In the genomic region with DNA sequence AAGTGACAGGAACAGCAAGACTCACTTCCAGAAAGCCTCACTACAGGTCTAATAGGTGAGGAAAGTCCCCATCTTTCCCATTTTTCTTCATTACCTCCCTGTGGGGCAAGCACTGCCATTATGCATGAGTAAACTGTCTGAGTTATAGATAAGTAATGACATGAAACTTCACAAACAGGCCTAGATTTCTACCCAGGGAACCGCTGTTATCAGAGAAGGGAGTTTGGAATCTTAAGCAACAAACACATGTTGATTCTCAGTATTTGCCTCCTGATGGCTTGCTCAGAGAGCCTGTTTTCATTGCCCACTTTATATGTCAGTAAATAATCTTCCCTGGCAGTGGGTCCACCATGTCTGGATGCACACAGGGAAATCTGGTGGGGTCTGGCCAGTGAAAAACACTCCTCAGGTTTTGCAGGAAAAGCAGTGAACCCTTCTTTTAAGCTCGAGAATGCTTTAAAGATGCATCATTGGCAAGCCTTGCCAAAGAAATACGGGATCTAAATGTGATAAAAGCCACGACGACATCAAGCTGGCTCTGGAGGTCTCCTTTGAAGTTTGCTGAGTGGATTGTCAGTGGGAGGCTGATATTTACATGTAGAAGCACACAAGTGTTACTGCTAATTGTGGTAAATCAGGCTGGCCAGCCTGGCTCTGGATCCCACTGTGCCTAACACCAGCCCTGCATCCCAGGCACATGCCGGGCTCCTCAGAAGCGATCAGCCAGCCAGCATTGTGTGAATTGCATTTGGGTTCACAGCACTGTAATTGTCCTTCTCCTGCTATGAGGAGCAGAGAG, we compare ENCODE assay signal across 3 cellular contexts.
TF ChIP-seq lines count a peak whose summit lies in the region.

No MANE protein-coding gene starts in this region.

TF ChIP-seq in SK-N-SH treated with all-trans-retinoic acid at 6 μM for 48 hours, 23 proteins besides CTCF, POLR2A, EP300 and RAD21:
- TF ChIP-seq, protein P1, sequence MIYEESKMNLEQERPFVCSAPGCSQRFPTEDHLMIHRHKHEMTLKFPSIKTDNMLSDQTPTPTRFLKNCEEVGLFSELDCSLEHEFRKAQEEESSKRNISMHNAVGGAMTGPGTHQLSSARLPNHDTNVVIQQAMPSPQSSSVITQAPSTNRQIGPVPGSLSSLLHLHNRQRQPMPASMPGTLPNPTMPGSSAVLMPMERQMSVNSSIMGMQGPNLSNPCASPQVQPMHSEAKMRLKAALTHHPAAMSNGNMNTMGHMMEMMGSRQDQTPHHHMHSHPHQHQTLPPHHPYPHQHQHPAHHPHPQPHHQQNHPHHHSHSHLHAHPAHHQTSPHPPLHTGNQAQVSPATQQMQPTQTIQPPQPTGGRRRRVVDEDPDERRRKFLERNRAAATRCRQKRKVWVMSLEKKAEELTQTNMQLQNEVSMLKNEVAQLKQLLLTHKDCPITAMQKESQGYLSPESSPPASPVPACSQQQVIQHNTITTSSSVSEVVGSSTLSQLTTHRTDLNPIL (CRISPR knock-in tag; IDR thresholded peaks at IDR 0.05; ENCODE audit: low read depth), result no peak
- no peak for TF ChIP-seq GLIS3 (CRISPR knock-in tag; IDR thresholded peaks at IDR 0.05)
- TF ChIP-seq CSDC2 (CRISPR knock-in tag; IDR thresholded peaks at IDR 0.05), result no peak
- TF ChIP-seq, protein P2, sequence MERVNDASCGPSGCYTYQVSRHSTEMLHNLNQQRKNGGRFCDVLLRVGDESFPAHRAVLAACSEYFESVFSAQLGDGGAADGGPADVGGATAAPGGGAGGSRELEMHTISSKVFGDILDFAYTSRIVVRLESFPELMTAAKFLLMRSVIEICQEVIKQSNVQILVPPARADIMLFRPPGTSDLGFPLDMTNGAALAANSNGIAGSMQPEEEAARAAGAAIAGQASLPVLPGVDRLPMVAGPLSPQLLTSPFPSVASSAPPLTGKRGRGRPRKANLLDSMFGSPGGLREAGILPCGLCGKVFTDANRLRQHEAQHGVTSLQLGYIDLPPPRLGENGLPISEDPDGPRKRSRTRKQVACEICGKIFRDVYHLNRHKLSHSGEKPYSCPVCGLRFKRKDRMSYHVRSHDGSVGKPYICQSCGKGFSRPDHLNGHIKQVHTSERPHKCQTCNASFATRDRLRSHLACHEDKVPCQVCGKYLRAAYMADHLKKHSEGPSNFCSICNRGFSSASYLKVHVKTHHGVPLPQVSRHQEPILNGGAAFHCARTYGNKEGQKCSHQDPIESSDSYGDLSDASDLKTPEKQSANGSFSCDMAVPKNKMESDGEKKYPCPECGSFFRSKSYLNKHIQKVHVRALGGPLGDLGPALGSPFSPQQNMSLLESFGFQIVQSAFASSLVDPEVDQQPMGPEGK (CRISPR knock-in tag; IDR thresholded peaks at IDR 0.05; ENCODE audit: borderline replicate concordance), result no peak
- no peak for TF ChIP-seq PPARA (CRISPR knock-in tag; IDR thresholded peaks at IDR 0.05; ENCODE audit: borderline replicate concordance)

TF ChIP-seq in SK-N-SH, 30 proteins besides CTCF, POLR2A, EP300 and RAD21:
- TF ChIP-seq RXRA (IDR thresholded peaks at IDR 0.05; ENCODE audit: borderline replicate concordance, low read depth) (no peak), SMC3 (IDR thresholded peaks at IDR 0.05; ENCODE audit: low read depth, low read length) (no peak), CHD2 (IDR thresholded peaks at IDR 0.05; ENCODE audit: low read length, partially characterized antibody) (no peak), TCF12 (IDR thresholded peaks at IDR 0.05) (no peak), YY1 (IDR thresholded peaks at IDR 0.05; ENCODE audit: low read depth) (no peak), GATA2 (CRISPR knock-in tag; IDR thresholded peaks at IDR 0.05) (no peak), GABPA (IDR thresholded peaks at IDR 0.05; ENCODE audit: low read depth) (no peak), RFX5 (IDR thresholded peaks at IDR 0.05; ENCODE audit: low read length) (no peak), MXI1 (IDR thresholded peaks at IDR 0.05; ENCODE audit: low read depth, low read length) (no peak), TAF1 (IDR thresholded peaks at IDR 0.05; ENCODE audit: borderline replicate concordance, low read depth, low read length) (no peak), FOSL2 (IDR thresholded peaks at IDR 0.05; ENCODE audit: borderline replicate concordance, low read depth) (no peak), JUND (IDR thresholded peaks at IDR 0.05) (no peak)
- TF ChIP-seq, protein P3, sequence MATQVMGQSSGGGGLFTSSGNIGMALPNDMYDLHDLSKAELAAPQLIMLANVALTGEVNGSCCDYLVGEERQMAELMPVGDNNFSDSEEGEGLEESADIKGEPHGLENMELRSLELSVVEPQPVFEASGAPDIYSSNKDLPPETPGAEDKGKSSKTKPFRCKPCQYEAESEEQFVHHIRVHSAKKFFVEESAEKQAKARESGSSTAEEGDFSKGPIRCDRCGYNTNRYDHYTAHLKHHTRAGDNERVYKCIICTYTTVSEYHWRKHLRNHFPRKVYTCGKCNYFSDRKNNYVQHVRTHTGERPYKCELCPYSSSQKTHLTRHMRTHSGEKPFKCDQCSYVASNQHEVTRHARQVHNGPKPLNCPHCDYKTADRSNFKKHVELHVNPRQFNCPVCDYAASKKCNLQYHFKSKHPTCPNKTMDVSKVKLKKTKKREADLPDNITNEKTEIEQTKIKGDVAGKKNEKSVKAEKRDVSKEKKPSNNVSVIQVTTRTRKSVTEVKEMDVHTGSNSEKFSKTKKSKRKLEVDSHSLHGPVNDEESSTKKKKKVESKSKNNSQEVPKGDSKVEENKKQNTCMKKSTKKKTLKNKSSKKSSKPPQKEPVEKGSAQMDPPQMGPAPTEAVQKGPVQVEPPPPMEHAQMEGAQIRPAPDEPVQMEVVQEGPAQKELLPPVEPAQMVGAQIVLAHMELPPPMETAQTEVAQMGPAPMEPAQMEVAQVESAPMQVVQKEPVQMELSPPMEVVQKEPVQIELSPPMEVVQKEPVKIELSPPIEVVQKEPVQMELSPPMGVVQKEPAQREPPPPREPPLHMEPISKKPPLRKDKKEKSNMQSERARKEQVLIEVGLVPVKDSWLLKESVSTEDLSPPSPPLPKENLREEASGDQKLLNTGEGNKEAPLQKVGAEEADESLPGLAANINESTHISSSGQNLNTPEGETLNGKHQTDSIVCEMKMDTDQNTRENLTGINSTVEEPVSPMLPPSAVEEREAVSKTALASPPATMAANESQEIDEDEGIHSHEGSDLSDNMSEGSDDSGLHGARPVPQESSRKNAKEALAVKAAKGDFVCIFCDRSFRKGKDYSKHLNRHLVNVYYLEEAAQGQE (IDR thresholded peaks at IDR 0.05; ENCODE audit: low read depth, low read length), result no peak
- TF ChIP-seq, protein P4, sequence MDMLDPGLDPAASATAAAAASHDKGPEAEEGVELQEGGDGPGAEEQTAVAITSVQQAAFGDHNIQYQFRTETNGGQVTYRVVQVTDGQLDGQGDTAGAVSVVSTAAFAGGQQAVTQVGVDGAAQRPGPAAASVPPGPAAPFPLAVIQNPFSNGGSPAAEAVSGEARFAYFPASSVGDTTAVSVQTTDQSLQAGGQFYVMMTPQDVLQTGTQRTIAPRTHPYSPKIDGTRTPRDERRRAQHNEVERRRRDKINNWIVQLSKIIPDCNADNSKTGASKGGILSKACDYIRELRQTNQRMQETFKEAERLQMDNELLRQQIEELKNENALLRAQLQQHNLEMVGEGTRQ (IDR thresholded peaks at IDR 0.05; ENCODE audit: borderline replicate concordance, low read depth, low read length), result no peak
- TF ChIP-seq, protein P5, sequence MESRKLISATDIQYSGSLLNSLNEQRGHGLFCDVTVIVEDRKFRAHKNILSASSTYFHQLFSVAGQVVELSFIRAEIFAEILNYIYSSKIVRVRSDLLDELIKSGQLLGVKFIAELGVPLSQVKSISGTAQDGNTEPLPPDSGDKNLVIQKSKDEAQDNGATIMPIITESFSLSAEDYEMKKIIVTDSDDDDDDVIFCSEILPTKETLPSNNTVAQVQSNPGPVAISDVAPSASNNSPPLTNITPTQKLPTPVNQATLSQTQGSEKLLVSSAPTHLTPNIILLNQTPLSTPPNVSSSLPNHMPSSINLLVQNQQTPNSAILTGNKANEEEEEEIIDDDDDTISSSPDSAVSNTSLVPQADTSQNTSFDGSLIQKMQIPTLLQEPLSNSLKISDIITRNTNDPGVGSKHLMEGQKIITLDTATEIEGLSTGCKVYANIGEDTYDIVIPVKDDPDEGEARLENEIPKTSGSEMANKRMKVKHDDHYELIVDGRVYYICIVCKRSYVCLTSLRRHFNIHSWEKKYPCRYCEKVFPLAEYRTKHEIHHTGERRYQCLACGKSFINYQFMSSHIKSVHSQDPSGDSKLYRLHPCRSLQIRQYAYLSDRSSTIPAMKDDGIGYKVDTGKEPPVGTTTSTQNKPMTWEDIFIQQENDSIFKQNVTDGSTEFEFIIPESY (IDR thresholded peaks at IDR 0.05; ENCODE audit: borderline replicate concordance, low read depth), result no peak

TF ChIP-seq in WTC11, 78 proteins besides CTCF, POLR2A, EP300 and RAD21:
- TF ChIP-seq EMX1 (CRISPR knock-in tag; IDR thresholded peaks at IDR 0.05) (no peak), NR3C1 (CRISPR knock-in tag; conservative IDR thresholded peaks at IDR 0.05; ENCODE audit: low read depth) (no peak), FOXP1 (CRISPR knock-in tag; IDR thresholded peaks at IDR 0.05; ENCODE audit: borderline replicate concordance) (no peak), ZNF121 (CRISPR knock-in tag; IDR thresholded peaks at IDR 0.05) (no peak), ZBTB21 (CRISPR knock-in tag; IDR thresholded peaks at IDR 0.05; ENCODE audit: borderline replicate concordance) (no peak), TEAD4 (CRISPR knock-in tag; IDR thresholded peaks at IDR 0.05) (no peak), GABPB1 (CRISPR knock-in tag; IDR thresholded peaks at IDR 0.05) (no peak)
- TF ChIP-seq, protein P6, sequence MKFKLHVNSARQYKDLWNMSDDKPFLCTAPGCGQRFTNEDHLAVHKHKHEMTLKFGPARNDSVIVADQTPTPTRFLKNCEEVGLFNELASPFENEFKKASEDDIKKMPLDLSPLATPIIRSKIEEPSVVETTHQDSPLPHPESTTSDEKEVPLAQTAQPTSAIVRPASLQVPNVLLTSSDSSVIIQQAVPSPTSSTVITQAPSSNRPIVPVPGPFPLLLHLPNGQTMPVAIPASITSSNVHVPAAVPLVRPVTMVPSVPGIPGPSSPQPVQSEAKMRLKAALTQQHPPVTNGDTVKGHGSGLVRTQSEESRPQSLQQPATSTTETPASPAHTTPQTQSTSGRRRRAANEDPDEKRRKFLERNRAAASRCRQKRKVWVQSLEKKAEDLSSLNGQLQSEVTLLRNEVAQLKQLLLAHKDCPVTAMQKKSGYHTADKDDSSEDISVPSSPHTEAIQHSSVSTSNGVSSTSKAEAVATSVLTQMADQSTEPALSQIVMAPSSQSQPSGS (CRISPR knock-in tag; IDR thresholded peaks at IDR 0.05; ENCODE audit: borderline replicate concordance, low read depth), result no peak
- TF ChIP-seq, protein P7, sequence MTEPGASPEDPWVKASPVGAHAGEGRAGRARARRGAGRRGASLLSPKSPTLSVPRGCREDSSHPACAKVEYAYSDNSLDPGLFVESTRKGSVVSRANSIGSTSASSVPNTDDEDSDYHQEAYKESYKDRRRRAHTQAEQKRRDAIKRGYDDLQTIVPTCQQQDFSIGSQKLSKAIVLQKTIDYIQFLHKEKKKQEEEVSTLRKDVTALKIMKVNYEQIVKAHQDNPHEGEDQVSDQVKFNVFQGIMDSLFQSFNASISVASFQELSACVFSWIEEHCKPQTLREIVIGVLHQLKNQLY (CRISPR knock-in tag; IDR thresholded peaks at IDR 0.05), result no peak
- TF ChIP-seq, protein P8, sequence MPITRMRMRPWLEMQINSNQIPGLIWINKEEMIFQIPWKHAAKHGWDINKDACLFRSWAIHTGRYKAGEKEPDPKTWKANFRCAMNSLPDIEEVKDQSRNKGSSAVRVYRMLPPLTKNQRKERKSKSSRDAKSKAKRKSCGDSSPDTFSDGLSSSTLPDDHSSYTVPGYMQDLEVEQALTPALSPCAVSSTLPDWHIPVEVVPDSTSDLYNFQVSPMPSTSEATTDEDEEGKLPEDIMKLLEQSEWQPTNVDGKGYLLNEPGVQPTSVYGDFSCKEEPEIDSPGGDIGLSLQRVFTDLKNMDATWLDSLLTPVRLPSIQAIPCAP (CRISPR knock-in tag; IDR thresholded peaks at IDR 0.05), result no peak
- TF ChIP-seq, protein P9, sequence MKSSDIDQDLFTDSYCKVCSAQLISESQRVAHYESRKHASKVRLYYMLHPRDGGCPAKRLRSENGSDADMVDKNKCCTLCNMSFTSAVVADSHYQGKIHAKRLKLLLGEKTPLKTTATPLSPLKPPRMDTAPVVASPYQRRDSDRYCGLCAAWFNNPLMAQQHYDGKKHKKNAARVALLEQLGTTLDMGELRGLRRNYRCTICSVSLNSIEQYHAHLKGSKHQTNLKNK (CRISPR knock-in tag; IDR thresholded peaks at IDR 0.05), result no peak
- TF ChIP-seq, protein P10, sequence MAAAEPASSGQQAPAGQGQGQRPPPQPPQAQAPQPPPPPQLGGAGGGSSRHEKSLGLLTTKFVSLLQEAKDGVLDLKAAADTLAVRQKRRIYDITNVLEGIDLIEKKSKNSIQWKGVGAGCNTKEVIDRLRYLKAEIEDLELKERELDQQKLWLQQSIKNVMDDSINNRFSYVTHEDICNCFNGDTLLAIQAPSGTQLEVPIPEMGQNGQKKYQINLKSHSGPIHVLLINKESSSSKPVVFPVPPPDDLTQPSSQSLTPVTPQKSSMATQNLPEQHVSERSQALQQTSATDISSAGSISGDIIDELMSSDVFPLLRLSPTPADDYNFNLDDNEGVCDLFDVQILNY (CRISPR knock-in tag; IDR thresholded peaks at IDR 0.05), result no peak
